In genomic region chr13:25169356-25169755, GRCh38 we compare ENCODE assay signal across 16 cellular contexts. TPM values are rescaled to one million over a fixed set of nuclear protein-coding genes. Genes with fewer than 3 reads are reported as not detected.
A peak's percentile ranks its signal among the peaks of the same experiment; 100 is the strongest.
DNase-seq lines count a peak whose midpoint lies in the region; ATAC-seq, FAIRE-seq and TF ChIP-seq lines count a peak whose summit lies in the region.
"Had no signal": no experiment of that assay in that cellular context is flagged by ENCODE, and none has a peak within 500 bp of the region (broad histone marks: within the 10 kb centered on the region; RNA-seq: fewer than 3 reads in every experiment).

No MANE protein-coding gene starts in this region.

- peak overlapping the region; percentile 75 for H3K4me3 ChIP-seq in A673 (ENCODE audit: low read depth, low read length, poor library complexity, severe bottlenecking)
- peak overlapping the region; percentile 82 for H3K4me3 ChIP-seq in WERI-Rb-1 (ENCODE audit: low read depth, low read length)
- no peak overlapping the region for H3K4me3 ChIP-seq in esophagus muscularis mucosa
- no peak overlapping the region for H3K4me3 ChIP-seq in CD8-positive, alpha-beta T cell (ENCODE audit: low read depth, low read length)
- H3K4me3 ChIP-seq: A549, GM12878 had no signal

- no peak for TF ChIP-seq POLR2A in esophagus muscularis mucosa (IDR thresholded peaks at IDR 0.05; ENCODE audit: low read depth)

- no peak for TF ChIP-seq EP300 in esophagus muscularis mucosa (IDR thresholded peaks at IDR 0.05)

- no TSS peak for BruUV-seq in A673 (replicated peaks; lab: Mats Ljungman, UMichigan)

- H3K27me3 ChIP-seq in A673 (replicated peaks; ENCODE audit: insufficient read depth, low read depth, low read length, poor library complexity) (no peaks in the 10 kb centered on the region), WERI-Rb-1 (ENCODE audit: insufficient read depth, low read depth, severe bottlenecking) (no peaks in the 10 kb centered on the region), esophagus muscularis mucosa (peaks cover 0 to 60% (median 25%) of the 10 kb centered on the region in 4 donors)
- peaks cover 5% of the 10 kb centered on the region for H3K27me3 ChIP-seq in CD8-positive, alpha-beta T cell (ENCODE audit: insufficient read depth, low read length)

- peaks cover 70% of the 10 kb centered on the region for H3K27me3 Mint-ChIP-seq in neural crest cell (ENCODE audit: low read depth)
- H3K27me3 Mint-ChIP-seq in CD8-positive, alpha-beta T cell (ENCODE audit: low read depth): peaks cover 51% of the 10 kb centered on the region

- H3K9me3 ChIP-seq in A673 (ENCODE audit: low read depth, low read length, poor library complexity, severe bottlenecking) (no peaks in the 10 kb centered on the region), WERI-Rb-1 (ENCODE audit: severe bottlenecking) (no peaks in the 10 kb centered on the region), esophagus muscularis mucosa (no peaks in the 10 kb centered on the region)
- no peaks in the 10 kb centered on the region for H3K9me3 ChIP-seq in CD8-positive, alpha-beta T cell (ENCODE audit: low read length)
- H3K9me3 ChIP-seq: A549 had no signal

- CTCF ChIA-PET in A673 (lab: Charles Lee): no interaction called here
- CTCF ChIA-PET in CD8-positive, alpha-beta T cell (lab: Charles Lee): no interaction called here

- H3K27ac ChIP-seq in A673 (ENCODE audit: low read depth, low read length, poor library complexity, severe bottlenecking) (peak overlapping the region; percentile 96), WERI-Rb-1 (peak overlapping the region; percentile 97), esophagus muscularis mucosa (replicated peaks in 1 of 4) (no peak overlapping the region)
- no peak overlapping the region for H3K27ac ChIP-seq in CD8-positive, alpha-beta T cell (ENCODE audit: low read depth, low read length)
- H3K27ac ChIP-seq: A549 had no signal

- H3K4me1 Mint-ChIP-seq in neural crest cell: peaks cover 36% of the 10 kb centered on the region
- H3K4me1 Mint-ChIP-seq in CD8-positive, alpha-beta T cell (ENCODE audit: low read depth): peaks cover 10% of the 10 kb centered on the region

- POLR2A ChIA-PET in A673 (lab: Charles Lee; ENCODE audit: low non-redundant PET): no interaction called here
- POLR2A ChIA-PET in CD8-positive, alpha-beta T cell (lab: Charles Lee): no interaction called here

- WGBS in esophagus muscularis mucosa: 70% methylated on average over 12 of the region's 12 CpGs

- peak; percentile 58 for DNase-seq in A673 (ENCODE audit: low spot score)
- no peak for DNase-seq in WERI-Rb-1
- DNase-seq in esophagus muscularis mucosa (ENCODE audit: extremely low spot score): peak; percentile 78
- DNase-seq in neural crest cell (ENCODE audit: low read depth, low spot score): no peak
- DNase-seq in RCC 7860 (ENCODE audit: low spot score): no peak
- no peak for DNase-seq in CD8-positive, alpha-beta T cell
- DNase-seq: MV-4-11, NCI-H1436, NCI-H2029 treated with DMSO at 0.1 percent for 48 hours, Right ventricle myocardium superior had no signal

- TF ChIP-seq CTCF in A673 (conservative IDR thresholded peaks at IDR 0.05; ENCODE audit: low read depth, low read length) (no peak), WERI-Rb-1 (IDR thresholded peaks at IDR 0.05; ENCODE audit: low read depth, low read length) (no peak), esophagus muscularis mucosa (IDR thresholded peaks at IDR 0.05) (no peak), neural crest cell (conservative IDR thresholded peaks at IDR 0.05) (no peak)
- TF ChIP-seq CTCF in CD8-positive, alpha-beta T cell (IDR thresholded peaks at IDR 0.05): no peak

- peaks cover 39% of the 10 kb centered on the region for H3K36me3 ChIP-seq in A673 (ENCODE audit: insufficient read depth, low read length, poor library complexity, severe bottlenecking)
- H3K36me3 ChIP-seq in WERI-Rb-1: peaks cover 65% of the 10 kb centered on the region
- H3K36me3 ChIP-seq in esophagus muscularis mucosa: no peaks in the 10 kb centered on the region
- no peaks in the 10 kb centered on the region for H3K36me3 ChIP-seq in CD8-positive, alpha-beta T cell (ENCODE audit: insufficient read depth, low read length)

- H3K4me1 ChIP-seq in A673 (ENCODE audit: insufficient read depth, low read length, poor library complexity, severe bottlenecking) (peaks cover 20% of the 10 kb centered on the region), esophagus muscularis mucosa (peaks cover 0 to 19% (median 16%) of the 10 kb centered on the region in 4 donors)
- H3K4me1 ChIP-seq in CD8-positive, alpha-beta T cell (ENCODE audit: insufficient read depth, low read length): no peaks in the 10 kb centered on the region
- H3K4me1 ChIP-seq: A549 had no signal

- H3K36me3 Mint-ChIP-seq in neural crest cell (ENCODE audit: low read depth): peaks cover 5% of the 10 kb centered on the region
- no peaks in the 10 kb centered on the region for H3K36me3 Mint-ChIP-seq in CD8-positive, alpha-beta T cell

- peak overlapping the region; percentile 88 for H3K4me3 Mint-ChIP-seq in neural crest cell
- no peak overlapping the region for H3K4me3 Mint-ChIP-seq in CD8-positive, alpha-beta T cell

- intact Hi-C loops in A673 (cut with micrococcal nuclease; ENCODE audit: unreplicated experiment) (loop anchor here (5.0 kb wide), 1 partner anchor 37 kb away; no protein-coding TSS in a partner anchor), esophagus muscularis mucosa (cut with DNase I) (no loop called here)
- intact Hi-C loops in CD8-positive, alpha-beta T cell (cut with DNase I, micrococcal nuclease): no loop called here

- no peak for FAIRE-seq in RCC 7860 (lab: Jason Lieb, UNC)
- FAIRE-seq: A549, GM12878, HTR-8/SVneo had no signal

- no peak for ATAC-seq in CD8-positive, alpha-beta T cell
- ATAC-seq in HG03342 (IDR thresholded peaks at IDR 0.05; ENCODE audit: unreplicated experiment) (no peak), GM18870 (IDR thresholded peaks at IDR 0.05; ENCODE audit: unreplicated experiment) (no peak)
- ATAC-seq: A549, GM12878, Panc1 had no signal

- H3K9me3 Mint-ChIP-seq in neural crest cell: no peaks in the 10 kb centered on the region
- no peaks in the 10 kb centered on the region for H3K9me3 Mint-ChIP-seq in CD8-positive, alpha-beta T cell

- H3K27ac Mint-ChIP-seq in neural crest cell (ENCODE audit: unreplicated experiment): no peak overlapping the region
- no peak overlapping the region for H3K27ac Mint-ChIP-seq in CD8-positive, alpha-beta T cell

RNA-seq across cellular contexts. Expression of gene AMER2, which starts 2.7 kb away (rescaled TPM):
- total RNA-seq in A673 (2021): 49.7 and 70.6 TPM in 2 replicates
- under 1 TPM in 2 of 4 donors, not detected in 2; under 0.01 to 0.17 TPM for total RNA-seq in esophagus muscularis mucosa
- 3.9 and 4.1 TPM in 2 replicates for total RNA-seq in neural crest cell
- not detected for total RNA-seq in CD8-positive, alpha-beta T cell
- total RNA-seq: Right ventricle myocardium superior had no signal

Comparison
In these comparisons a context has a peak if more than half of its experiments do, and no peak if none do; other contexts are left out.
1. DNase-seq: peak in A673 (single experiment) and esophagus muscularis mucosa (single experiment); none in WERI-Rb-1 (single experiment), neural crest cell (single experiment), RCC 7860 (single experiment) and CD8-positive, alpha-beta T cell (0 of 7).
2. H3K27ac ChIP-seq: peak in A673 (single experiment) and WERI-Rb-1 (single experiment); none in esophagus muscularis mucosa (0 of 4) and CD8-positive, alpha-beta T cell (single experiment).
3. H3K4me3 ChIP-seq: peak in A673 (single experiment) and WERI-Rb-1 (single experiment); none in esophagus muscularis mucosa (0 of 4) and CD8-positive, alpha-beta T cell (single experiment).